ENCODE assay signal across 8 cellular contexts in the genomic region with DNA sequence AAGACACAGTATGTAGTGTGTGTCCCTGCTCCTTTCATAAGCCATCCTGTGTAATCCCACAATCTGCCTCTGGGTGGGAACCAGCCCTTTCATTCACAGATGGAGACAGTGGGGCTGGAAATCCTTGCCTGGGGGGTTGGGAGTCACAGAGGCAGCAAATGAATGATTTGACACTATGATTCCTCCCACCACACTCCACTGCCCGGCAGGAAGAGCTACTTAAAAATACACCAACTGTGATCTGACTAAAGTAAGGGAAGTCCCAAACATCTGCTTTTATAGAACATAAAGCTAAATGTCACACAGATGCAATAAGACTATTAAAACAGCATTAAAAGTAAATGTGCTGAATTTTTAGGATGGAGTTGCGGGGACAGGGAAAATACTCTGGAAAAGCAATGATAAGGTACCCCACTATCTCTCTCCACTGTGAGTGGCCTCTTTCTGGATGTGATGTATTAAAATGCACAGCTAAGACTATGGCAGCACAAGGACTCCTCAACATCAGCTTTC. TPM values are rescaled to one million over a fixed set of nuclear protein-coding genes. Genes with fewer than 3 reads are reported as not detected.
A peak's percentile ranks its signal among the peaks of the same experiment; 100 is the strongest.
DNase-seq lines count a peak whose midpoint lies in the region; ATAC-seq, FAIRE-seq and TF ChIP-seq lines count a peak whose summit lies in the region.

No MANE protein-coding gene starts in this region.

- no peak overlapping the region for H3K9ac ChIP-seq in H1 (replicated peaks in 1 of 4; ENCODE audit: extremely low read depth in 1 of 4, low read depth in 3 of 4, low read length in 3 of 4)

- H4K20me1 ChIP-seq in H1 (replicated peaks in 1 of 2; ENCODE audit: control insufficient read depth in 1 of 2, insufficient read depth in 2 of 2, low read length in 2 of 2), result peaks cover 12 to 26% of the 10 kb centered on the region in 2 experiments

- peak overlapping the region; percentile 75 for H4K5ac ChIP-seq in H1 (ENCODE audit: insufficient read length, low read depth, low read length)

- WGBS in H1 (ENCODE audit: extremely low coverage in 1 of 2, insufficient coverage in 1 of 2, insufficient read length in 1 of 2, insufficient replicate concordance in 2 of 2, low coverage in 1 of 2, low lambda C conversion rate in 2 of 2, missing lambda C conversion rate in 1 of 2), 2 experiments, result 53% methylated on average over 2 of the region's 2 CpGs; no CpG with 5 or more reads in 1 of the 2 experiments

- TF ChIP-seq POLR2A in NB4 (IDR thresholded peaks at IDR 0.05; ENCODE audit: extremely low read depth, insufficient read length), result no peak
- TF ChIP-seq POLR2A in H1 (IDR thresholded peaks at IDR 0.05; ENCODE audit: control extremely low read depth in 1 of 2, low read depth in 2 of 2, low read length in 2 of 2), result no peak

- peak overlapping the region; percentile 68; the same call in 1 of the 2 replicates for H2AK5ac ChIP-seq in H1 (ENCODE audit: low read depth, low read length)

- no peaks in the 10 kb centered on the region for H3K27me3 ChIP-seq in H1 (replicated peaks in 1 of 4; ENCODE audit: control insufficient read depth in 3 of 4, extremely low read depth in 1 of 4, insufficient read depth in 3 of 4, low read length in 3 of 4)

- peak overlapping the region; percentile 100 for H4K91ac ChIP-seq in H1 (replicated peaks; ENCODE audit: insufficient read length, low read length)

- peak overlapping the region; percentile 99 for H2BK20ac ChIP-seq in H1 (ENCODE audit: low read length)

- H2BK120ac ChIP-seq in H1 (replicated peaks; ENCODE audit: low read depth, low read length), result peak overlapping the region; percentile 99

- CTCF ChIA-PET in H1 (lab: Charles Lee; ENCODE audit: partially characterized antibody), result interaction anchor here (0.6 to 3.5 kb wide), 23 partner anchors 9 to 324 kb away, joined by 3 to 28 read pairs (median 5); no protein-coding TSS in a partner anchor

- H3K4me2 ChIP-seq in H1 (ENCODE audit: insufficient read depth in 1 of 2, low read depth in 2 of 2, low read length in 2 of 2), result peak overlapping the region; percentile 94 to 96

- peaks cover 18 to 38% (median 31%) of the 10 kb centered on the region in 4 experiments for H3K36me3 ChIP-seq in H1 (ENCODE audit: control insufficient read depth in 2 of 4, insufficient read depth in 4 of 4, low read length in 3 of 4)

- TF ChIP-seq CTCF in NB4 (IDR thresholded peaks at IDR 0.05; ENCODE audit: low read depth, low read length) (peak; percentile 2), H1 (IDR thresholded peaks at IDR 0.05; ENCODE audit: control extremely low read depth in 1 of 3, insufficient read depth in 1 of 3, low read depth in 1 of 3, low read length in 3 of 3) (peak in 2 of 3 experiments; percentile 32 to 40; a peak in 2 of 4 replicates)

- H3K4me3 ChIP-seq in NB4 (ENCODE audit: low read depth, low read length) (peak overlapping the region; percentile 18), H1 (ENCODE audit: extremely low read depth in 1 of 4, insufficient read depth in 2 of 4, low read depth in 3 of 4, low read length in 4 of 4) (peak overlapping the region in 1 of 4 experiments; percentile 99; a peak in 2 of 8 replicates)

- peaks cover 16 to 32% (median 20%) of the 10 kb centered on the region in 4 experiments for H3K4me1 ChIP-seq in H1 (replicated peaks in 1 of 4; ENCODE audit: control insufficient read depth in 3 of 4, insufficient read depth in 4 of 4, low read length in 3 of 4)

- ATAC-seq in HG03097 (IDR thresholded peaks at IDR 0.05; ENCODE audit: low FRiP score, unreplicated experiment), result no peak

- H2AFZ ChIP-seq in H1 (ENCODE audit: low read length), result no peak overlapping the region

- TF ChIP-seq RAD21 in H1 (IDR thresholded peaks at IDR 0.05 in 1 of 2, conservative IDR thresholded peaks at IDR 0.05 in 1 of 2; ENCODE audit: low read depth in 2 of 2, low read length in 2 of 2), result peak; percentile 27 to 28; a peak in 2 of 4 replicates

- H3K14ac ChIP-seq in H1 (ENCODE audit: insufficient read length), result no peak overlapping the region

- FAIRE-seq in H1 (lab: Jason Lieb, UNC), result no peak

- POLR2A ChIA-PET in H1 (lab: Charles Lee; ENCODE audit: partially characterized antibody), result interaction anchor here (1.1 to 3.1 kb wide), 6 partner anchors 10 to 95 kb away, joined by 3 to 13 read pairs (median 6); a partner anchor contains a TSS

- H3K79me1 ChIP-seq in H1 (ENCODE audit: low read depth, low read length), result peaks cover 16% of the 10 kb centered on the region

- no peak overlapping the region for H4K8ac ChIP-seq in H1 (ENCODE audit: extremely low read depth, insufficient read depth, low read length)

- H3K4ac ChIP-seq in H1 (replicated peaks; ENCODE audit: insufficient read length, low read depth, low read length), result peak overlapping the region; percentile 99

- no peak overlapping the region for H3K27ac ChIP-seq in H1 (ENCODE audit: low read depth, low read length)

- H3K23me2 ChIP-seq in H1 (ENCODE audit: low read depth, low read length), result peaks cover 14% of the 10 kb centered on the region

- no peak overlapping the region for H3K56ac ChIP-seq in H1 (replicated peaks; ENCODE audit: insufficient read length, low read depth, low read length)

- DNase-seq in activated CD8-positive, alpha-beta memory T cell treated with anti-CD3 and anti-CD28 coated beads, Interleukin-2, amount 50 U/mL, for 48 hours, result peak; percentile 43
- no peak for DNase-seq in activated CD8-positive, alpha-beta memory T cell treated with anti-CD3 and anti-CD28 coated beads for 24 hours
- DNase-seq in NB4 (ENCODE audit: low read depth) (peak; percentile 20), H1 (ENCODE audit: low read depth in 1 of 2, low spot score in 2 of 2) (no peak), retina (peak; percentile 42), GF-D8 (lab: John Stamatoyannopoulos, UW) (no peak), NCI-H748 treated with DMSO at 0.1 percent for 48 hours (lab: John Stamatoyannopoulos, UW) (no peak)

- H2BK12ac ChIP-seq in H1 (ENCODE audit: low read depth, low read length), result no peak overlapping the region

- no peak overlapping the region for H3K23ac ChIP-seq in H1 (ENCODE audit: insufficient read length)

- peaks cover 35 to 84% of the 10 kb centered on the region in 2 experiments for H3K79me2 ChIP-seq in H1 (ENCODE audit: control insufficient read depth in 1 of 2, insufficient read depth in 2 of 2, low read length in 2 of 2)

- peak overlapping the region; percentile 100; the same call in 1 of the 2 replicates for H3K18ac ChIP-seq in H1 (ENCODE audit: extremely low read depth, low read length)

- H2BK15ac ChIP-seq in H1 (ENCODE audit: low read length), result no peak overlapping the region; the same call in 1 of the 2 replicates

- TF ChIP-seq EP300 in H1 (IDR thresholded peaks at IDR 0.05; ENCODE audit: borderline replicate concordance in 1 of 2, low read depth in 2 of 2, low read length in 2 of 2), result no peak

- peak overlapping the region; percentile 97 for H2BK5ac ChIP-seq in H1 (ENCODE audit: low read depth, low read length)

- no peaks in the 10 kb centered on the region for H3K9me3 ChIP-seq in H1 (ENCODE audit: insufficient read depth in 2 of 2, low read depth in 1 of 2, low read length in 1 of 2)

TF ChIP-seq in H1, 55 proteins besides CTCF, POLR2A, EP300 and RAD21 (continues in another document):
- no peak for TF ChIP-seq CHD1 (IDR thresholded peaks at IDR 0.05; ENCODE audit: low read depth, low read length)
- no peak for TF ChIP-seq RFX5 (IDR thresholded peaks at IDR 0.05; ENCODE audit: borderline replicate concordance, low read depth, low read length)
- no peak for TF ChIP-seq CTBP2 (IDR thresholded peaks at IDR 0.05; ENCODE audit: borderline replicate concordance, insufficient read depth, insufficient read length, low read length)
- TF ChIP-seq, protein P1, sequence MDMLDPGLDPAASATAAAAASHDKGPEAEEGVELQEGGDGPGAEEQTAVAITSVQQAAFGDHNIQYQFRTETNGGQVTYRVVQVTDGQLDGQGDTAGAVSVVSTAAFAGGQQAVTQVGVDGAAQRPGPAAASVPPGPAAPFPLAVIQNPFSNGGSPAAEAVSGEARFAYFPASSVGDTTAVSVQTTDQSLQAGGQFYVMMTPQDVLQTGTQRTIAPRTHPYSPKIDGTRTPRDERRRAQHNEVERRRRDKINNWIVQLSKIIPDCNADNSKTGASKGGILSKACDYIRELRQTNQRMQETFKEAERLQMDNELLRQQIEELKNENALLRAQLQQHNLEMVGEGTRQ (IDR thresholded peaks at IDR 0.05; ENCODE audit: low read length), result no peak
- no peak for TF ChIP-seq CHD2 (IDR thresholded peaks at IDR 0.05; ENCODE audit: low read length)
- TF ChIP-seq BACH1 (IDR thresholded peaks at IDR 0.05; ENCODE audit: low read length), result no peak
- no peak for TF ChIP-seq SIN3A (conservative IDR thresholded peaks at IDR 0.05 in 1 of 2, IDR thresholded peaks at IDR 0.05 in 1 of 2; ENCODE audit: low read depth in 1 of 2, low read length in 2 of 2)
- TF ChIP-seq EZH2 (IDR thresholded peaks at IDR 0.05; ENCODE audit: low read depth, low read length, severe bottlenecking), result no peak
- no peak for TF ChIP-seq SIRT6 (IDR thresholded peaks at IDR 0.05; ENCODE audit: low read length)
- TF ChIP-seq TBP (IDR thresholded peaks at IDR 0.05; ENCODE audit: low read depth, low read length), result no peak
- no peak for TF ChIP-seq HDAC6 (IDR thresholded peaks at IDR 0.05; ENCODE audit: low read depth, low read length)
- TF ChIP-seq SRF (IDR thresholded peaks at IDR 0.05; ENCODE audit: low read depth, low read length), result no peak

RNA-seq across cellular contexts. Expression of a gene that starts 4.3 kb away (rescaled TPM):
- 408 and 416 TPM in 2 replicates for total RNA-seq in H1 (2021; fragmentation: NEBNext Ultra II Directional; extraction: Animal tissue kit (Norgen Biotek cat#: 25700))
- 441 and 711 TPM in 2 replicates for polyA plus RNA-seq in H1 (2011; rRNA removed)
- polyA plus RNA-seq in H1 (2011; cell fraction: cytosol; rRNA removed), result 578 TPM
- polyA plus RNA-seq in H1 (2011; cell fraction: nucleus; rRNA removed), result 551 TPM
- polyA plus RNA-seq in H1 (2012, experiment 1 of 2), result 318 to 335 TPM (median 328 TPM) in 4 replicates
- 58.8 TPM for polyA plus RNA-seq in H1 (2012, experiment 2 of 2)
- polyA plus RNA-seq in H1 (2013, experiment 1 of 2), result 354 TPM
- polyA plus RNA-seq in H1 (2013, experiment 2 of 2), result 356 TPM
- polyA minus RNA-seq in H1 (2011; rRNA and poly(A)+ RNA removed), result 516 and 569 TPM in 2 replicates
- 222 TPM for polyA minus RNA-seq in H1 (2011; cell fraction: cytosol; rRNA and poly(A)+ RNA removed)
- polyA minus RNA-seq in H1 (2011; cell fraction: nucleus; rRNA and poly(A)+ RNA removed), result 286 TPM

Comparison
In these comparisons a context has a peak if more than half of its experiments do, and no peak if none do; other contexts are left out.
1. DNase-seq: peak in activated CD8-positive, alpha-beta memory T cell treated with anti-CD3 and anti-CD28 coated beads, Interleukin-2, amount 50 U/mL, for 48 hours (single experiment), NB4 (single experiment) and retina (single experiment); none in activated CD8-positive, alpha-beta memory T cell treated with anti-CD3 and anti-CD28 coated beads for 24 hours (single experiment), H1 (0 of 2), GF-D8 (single experiment) and NCI-H748 treated with DMSO at 0.1 percent for 48 hours (single experiment).